Comparison of ENCODE assay signal across 11 cellular contexts in the genomic region with DNA sequence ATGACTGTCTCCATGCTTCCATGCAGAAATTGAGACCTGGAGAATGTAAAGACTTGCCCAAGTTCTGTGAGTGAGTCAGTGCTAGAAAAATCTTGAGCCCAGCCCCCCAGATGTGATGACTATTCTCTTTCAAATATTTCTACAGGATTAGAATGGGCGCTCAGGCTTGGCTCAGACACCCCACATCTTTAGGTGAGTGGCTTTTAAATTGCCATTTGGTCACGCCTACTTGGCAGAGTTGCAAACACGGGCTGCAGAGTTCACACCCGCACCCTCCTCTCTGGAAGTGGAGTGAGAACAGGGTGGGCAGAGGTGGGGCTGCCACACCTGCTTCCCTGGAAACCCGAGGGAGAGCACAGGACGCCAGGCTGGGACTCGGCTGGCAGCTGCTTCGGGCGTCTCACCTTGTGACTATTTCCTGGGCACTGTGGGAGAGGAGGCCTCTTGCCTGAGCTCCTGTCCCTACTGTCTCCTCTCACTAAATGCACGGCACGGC. TPM values are rescaled to one million over a fixed set of nuclear protein-coding genes. Genes with fewer than 3 reads are reported as not detected.
DNase-seq lines count a peak whose midpoint lies in the region; ATAC-seq and TF ChIP-seq lines count a peak whose summit lies in the region.
"Had no signal": no experiment of that assay in that cellular context is flagged by ENCODE, and none has a peak within 500 bp of the region (broad histone marks: within the 10 kb centered on the region; RNA-seq: fewer than 3 reads in every experiment).

No MANE protein-coding gene starts in this region.

- DNase-seq in DMS79 (lab: John Stamatoyannopoulos, UW) (peak; percentile 42), NCI-H1105 treated with DMSO at 0.1 percent for 48 hours (lab: John Stamatoyannopoulos, UW) (peak; percentile 73), astrocyte of the hippocampus (ENCODE audit: low read depth, low spot score) (peak; percentile 88), lung (ENCODE audit: low spot score) (peak; percentile 39), gastrocnemius medialis (no peak), ovary (no peak)
- DNase-seq: NCI-H146; stimulated activated CD4-positive, alpha-beta T cell treated with anti-CD3 and anti-CD28 coated beads, Interleukin-12 subunit alpha, Interleukin-12 subunit beta, amount 100 ng/mL, for 4 hours had no signal

- H3K4me1 ChIP-seq in lung (ENCODE audit: control insufficient read depth in 2 of 2, insufficient read depth in 2 of 2, low read length in 2 of 2) (peaks cover 0 to 8% of the 10 kb centered on the region in 2 donors), gastrocnemius medialis (no peaks in the 10 kb centered on the region), ovary (ENCODE audit: insufficient read depth) (no peaks in the 10 kb centered on the region)

- TF ChIP-seq POLR2A in gastrocnemius medialis (IDR thresholded peaks at IDR 0.05) (no peak), ovary (IDR thresholded peaks at IDR 0.05) (no peak)

- H3K36me3 ChIP-seq in lung (ENCODE audit: control insufficient read depth in 2 of 2, insufficient read depth in 2 of 2, low read length in 2 of 2) (no peaks in the 10 kb centered on the region), gastrocnemius medialis (no peaks in the 10 kb centered on the region), ovary (no peaks in the 10 kb centered on the region)
- H3K36me3 ChIP-seq: thoracic aorta had no signal

- intact Hi-C loops in gastrocnemius medialis (cut with DNase I; ENCODE audit: low total_unique reads): no loop called here
- intact Hi-C loops in ovary (cut with DNase I): no loop called here

- H3K4me3 ChIP-seq in lung: no peak overlapping the region
- H3K4me3 ChIP-seq in gastrocnemius medialis: no peak overlapping the region
- H3K4me3 ChIP-seq in ovary: no peak overlapping the region
- H3K4me3 ChIP-seq: thoracic aorta had no signal

- no peak for TF ChIP-seq EP300 in ovary (IDR thresholded peaks at IDR 0.05)

- WGBS in lung, 2 donors: 57 to 82% methylated on average over 11 of the region's 11 CpGs
- 52 to 61% (median 60%) methylated on average over 11 of the region's 11 CpGs for WGBS in ovary, 3 donors

- H3K27ac ChIP-seq in lung (ENCODE audit: low read depth in 1 of 2, low read length in 1 of 2) (no peak overlapping the region), gastrocnemius medialis (no peak overlapping the region), ovary (no peak overlapping the region)
- H3K27ac ChIP-seq: thoracic aorta had no signal

- H3K9me3 ChIP-seq in lung (ENCODE audit: control insufficient read depth in 2 of 2, insufficient read depth in 1 of 2, low read length in 1 of 2) (peaks cover 0 to 6% of the 10 kb centered on the region in 2 donors), gastrocnemius medialis (no peaks in the 10 kb centered on the region), ovary (no peaks in the 10 kb centered on the region)
- H3K9me3 ChIP-seq: thoracic aorta had no signal

- peak; percentile 46 for ATAC-seq in lung (ENCODE audit: insufficient read depth, low FRiP score)
- ATAC-seq in GM18870 (IDR thresholded peaks at IDR 0.05; ENCODE audit: unreplicated experiment): no peak
- no peak for ATAC-seq in gastrocnemius medialis
- no peak for ATAC-seq in GM19455 (IDR thresholded peaks at IDR 0.05; ENCODE audit: unreplicated experiment)

- in situ Hi-C loops in gastrocnemius medialis (cut with MboI; ENCODE audit: low sequenced_read_pairs in 4 of 4): no loop called here

- H3K27me3 ChIP-seq in lung (ENCODE audit: control insufficient read depth, insufficient read depth) (no peaks in the 10 kb centered on the region), gastrocnemius medialis (no peaks in the 10 kb centered on the region), ovary (no peaks in the 10 kb centered on the region)

- TF ChIP-seq CTCF in lung (IDR thresholded peaks at IDR 0.05; ENCODE audit: control extremely low read depth, extremely low read depth): no peak
- TF ChIP-seq CTCF in gastrocnemius medialis (IDR thresholded peaks at IDR 0.05 in 4 of 5, conservative IDR thresholded peaks at IDR 0.05 in 1 of 5): no peak
- TF ChIP-seq CTCF in ovary (IDR thresholded peaks at IDR 0.05): no peak

RNA-seq across cellular contexts. Expression of a gene that starts 37.6 kb away (rescaled TPM):
- 10 to 100 TPM; 31.7 to 34.8 TPM for total RNA-seq in lung
- polyA plus RNA-seq in lung: 10 to 100 TPM; 12.0 to 22.8 TPM
- under 1 TPM in 1 of 4 donors, not detected in 3; 0.46 TPM for total RNA-seq in gastrocnemius medialis
- 10 to 100 TPM in 1 of 7 donors, 1 to 10 TPM in 4, not detected in 2; 1.2 to 51.9 (median 3.0) TPM for total RNA-seq in ovary
- polyA plus RNA-seq in ovary: under 1 TPM in 1 of 2 donors, not detected in 1; 0.30 TPM
- total RNA-seq: thoracic aorta had no signal

Comparison
In these comparisons a context has a peak if more than half of its experiments do, and no peak if none do; other contexts are left out.
1. DNase-seq: peak in DMS79 (single experiment), NCI-H1105 treated with DMSO at 0.1 percent for 48 hours (single experiment), astrocyte of the hippocampus (single experiment) and lung (single experiment); none in gastrocnemius medialis (0 of 2) and ovary (0 of 5).